Comparison of ENCODE assay signal across 16 cellular contexts in the genomic region with DNA sequence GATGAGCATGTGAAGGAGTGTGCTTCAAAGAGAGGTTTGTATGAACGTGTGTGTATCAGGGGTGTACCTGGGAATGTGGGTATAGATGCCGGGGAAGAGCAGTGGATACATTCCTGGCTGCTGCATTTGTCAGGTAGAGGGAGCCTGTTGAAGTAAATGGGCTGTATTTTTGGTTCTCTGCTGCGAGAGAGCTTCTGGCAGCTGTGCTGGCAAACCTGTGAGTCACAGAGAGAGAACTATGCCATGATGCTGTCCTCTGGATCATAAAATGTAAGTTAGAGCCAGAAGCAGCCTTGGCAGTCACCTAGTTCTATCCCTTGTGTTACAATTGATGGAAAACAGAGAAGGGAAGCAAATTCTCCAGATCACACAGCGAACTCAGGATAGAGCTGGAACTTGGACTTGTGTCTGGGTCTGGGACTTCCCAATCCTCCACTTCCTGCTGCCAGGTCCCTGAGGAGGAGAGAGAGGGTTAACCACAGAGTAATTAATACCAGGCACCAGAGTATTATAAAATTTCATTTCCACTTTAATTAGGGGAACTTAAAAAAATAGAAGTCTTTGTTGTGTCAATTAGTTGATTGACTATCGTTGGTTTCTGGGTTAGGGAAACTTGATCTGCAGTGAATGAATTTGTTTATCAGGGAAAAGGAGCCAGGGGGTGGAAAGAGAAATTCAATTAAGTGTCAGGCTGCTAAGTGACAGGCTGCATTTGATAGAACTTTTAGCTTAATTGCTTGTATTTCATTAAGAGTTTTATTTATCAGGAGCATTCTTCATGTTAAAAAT. TPM values are rescaled to one million over a fixed set of nuclear protein-coding genes. Genes with fewer than 3 reads are reported as not detected.
DNase-seq lines count a peak whose midpoint lies in the region; ATAC-seq and TF ChIP-seq lines count a peak whose summit lies in the region.
"Had no signal": no experiment of that assay in that cellular context is flagged by ENCODE, and none has a peak within 500 bp of the region (broad histone marks: within the 10 kb centered on the region; RNA-seq: fewer than 3 reads in every experiment).

No MANE protein-coding gene starts in this region.

- no peak for TF ChIP-seq EP300 in esophagus muscularis mucosa (IDR thresholded peaks at IDR 0.05)

- H3K4me3 ChIP-seq in esophagus muscularis mucosa = no peak overlapping the region
- H3K4me3 ChIP-seq: hepatocyte had no signal

- peak; percentile 35 for DNase-seq in GM04504 (ENCODE audit: low read depth)
- peak; percentile 71 for DNase-seq in RPMI7951 (ENCODE audit: low read depth)
- DNase-seq in esophagus muscularis mucosa (ENCODE audit: extremely low spot score) = no peak
- peak; percentile 47 for DNase-seq in renal cortical epithelial cell (ENCODE audit: low read depth)
- DNase-seq in effector memory CD8-positive, alpha-beta T cell = no peak
- DNase-seq in NCI-H82 (lab: John Stamatoyannopoulos, UW) = no peak
- no peak for DNase-seq in activated CD4-positive, alpha-beta T cell treated with anti-CD3 and anti-CD28 coated beads, Interleukin-2, amount 50 U/mL, for 4 hours
- DNase-seq: mesenchymal stem cell; NCI-H187; stimulated activated CD4-positive, alpha-beta T cell treated with anti-CD3 and anti-CD28 coated beads, Interleukin-1b, Interleukin-23, amount 100 ng/mL, for 48 hours; stimulated activated naive CD4-positive, alpha-beta T cell had no signal

- no peaks in the 10 kb centered on the region for H3K9me3 ChIP-seq in esophagus muscularis mucosa

- H3K4me1 Mint-ChIP-seq in effector memory CD8-positive, alpha-beta T cell (ENCODE audit: low read depth in 2 of 2) = no peaks in the 10 kb centered on the region

- no peaks in the 10 kb centered on the region for H3K9me3 Mint-ChIP-seq in effector memory CD8-positive, alpha-beta T cell

- no peak overlapping the region for H3K27ac Mint-ChIP-seq in effector memory CD8-positive, alpha-beta T cell
- H3K27ac Mint-ChIP-seq: activated naive CD8-positive, alpha-beta T cell had no signal

- H3K27ac ChIP-seq in esophagus muscularis mucosa (replicated peaks in 1 of 4) = peak overlapping the region in 3 of 4 donors; percentile 42 to 60 (median 57)
- H3K27ac ChIP-seq: hepatocyte, parathyroid adenoma had no signal

- H3K4me3 Mint-ChIP-seq in effector memory CD8-positive, alpha-beta T cell = no peak overlapping the region
- H3K4me3 Mint-ChIP-seq: activated naive CD8-positive, alpha-beta T cell had no signal

- H3K27me3 Mint-ChIP-seq in effector memory CD8-positive, alpha-beta T cell = peaks cover 19 to 52% of the 10 kb centered on the region in 2 donors

- 30% methylated on average over 5 of the region's 5 CpGs for WGBS in esophagus muscularis mucosa

- peak; percentile 9 to 35 (median 15) for TF ChIP-seq CTCF in esophagus muscularis mucosa (IDR thresholded peaks at IDR 0.05)

- intact Hi-C loops in esophagus muscularis mucosa (cut with DNase I) = no loop called here

- H3K27me3 ChIP-seq in esophagus muscularis mucosa = peaks cover 0 to 7% (median 0%) of the 10 kb centered on the region in 4 donors

- no peak for TF ChIP-seq POLR2A in esophagus muscularis mucosa (IDR thresholded peaks at IDR 0.05; ENCODE audit: low read depth)

- no peaks in the 10 kb centered on the region for H3K36me3 Mint-ChIP-seq in effector memory CD8-positive, alpha-beta T cell (ENCODE audit: insufficient read depth)
- H3K36me3 Mint-ChIP-seq: activated naive CD8-positive, alpha-beta T cell had no signal

- peaks cover 11 to 34% (median 23%) of the 10 kb centered on the region in 4 donors for H3K4me1 ChIP-seq in esophagus muscularis mucosa
- H3K4me1 ChIP-seq: parathyroid adenoma had no signal

- H3K36me3 ChIP-seq in esophagus muscularis mucosa = no peaks in the 10 kb centered on the region

- no peak for ATAC-seq in effector memory CD8-positive, alpha-beta T cell (replicated peaks)

RNA-seq across cellular contexts. Expression of gene GTSF1L, which starts 41.1 kb away (rescaled TPM):
- total RNA-seq in RPMI7951 (2014; rRNA removed; shearing (Covaris generic)) = not detected in 2 replicates
- not detected for total RNA-seq in esophagus muscularis mucosa
- not detected in 2 replicates for total RNA-seq in renal cortical epithelial cell
- total RNA-seq: activated CD8-positive, alpha-beta memory T cell treated with anti-CD3 and anti-CD28 coated beads for 36 hours; hepatocyte; T-helper 2 cell treated with Interferon-gamma antibody and Interleukin-4, amounts not matched to agents 100 ng/mL and 5 ng/mL, for 36 hours had no signal

Comparison
In these comparisons a context has a peak if more than half of its experiments do, and no peak if none do; other contexts are left out.
1. DNase-seq: peak in GM04504 (single experiment), RPMI7951 (single experiment) and renal cortical epithelial cell (single experiment); none in esophagus muscularis mucosa (single experiment), effector memory CD8-positive, alpha-beta T cell (0 of 3), NCI-H82 (single experiment) and activated CD4-positive, alpha-beta T cell treated with anti-CD3 and anti-CD28 coated beads, Interleukin-2, amount 50 U/mL, for 4 hours (0 of 2).